In the genomic region with DNA sequence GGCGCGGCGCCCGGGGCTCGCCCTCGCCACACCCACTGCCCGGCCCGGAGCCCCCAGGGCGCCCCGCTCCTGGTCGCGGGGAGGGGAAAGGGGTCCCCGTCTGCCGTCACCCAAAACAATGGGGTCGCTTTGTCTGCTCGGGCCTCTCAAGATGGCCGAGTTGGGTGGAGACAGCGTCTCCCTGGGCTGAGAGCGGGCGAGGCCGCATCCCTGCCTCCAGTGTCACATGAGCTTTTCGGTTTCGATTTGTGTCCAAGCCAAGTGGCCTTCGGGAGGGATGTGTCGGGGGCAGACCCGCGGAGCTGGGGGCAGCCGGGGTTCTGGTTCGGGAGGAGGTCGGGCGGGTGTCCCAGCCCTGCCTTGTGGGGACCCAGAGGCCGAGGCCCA, we compare ENCODE assay signal across 8 cellular contexts. TPM values are rescaled to one million over a fixed set of nuclear protein-coding genes. Genes with fewer than 3 reads are reported as not detected.
DNase-seq lines count a peak whose midpoint lies in the region; ATAC-seq and TF ChIP-seq lines count a peak whose summit lies in the region.

No MANE protein-coding gene starts in this region.

- H3K4me3 Mint-ChIP-seq in endothelial cell (ENCODE audit: unreplicated experiment): peak overlapping the region; percentile 94

- no peaks in the 10 kb centered on the region for H3K9me3 ChIP-seq in mononuclear cell (ENCODE audit: low read depth, low read length)

- peak overlapping the region; percentile 96 for H3K4me3 ChIP-seq in mononuclear cell (ENCODE audit: low read length)

- H3K9me3 Mint-ChIP-seq in endothelial cell (ENCODE audit: unreplicated experiment): no peaks in the 10 kb centered on the region

- H3K36me3 Mint-ChIP-seq in endothelial cell (ENCODE audit: low read depth, unreplicated experiment): peaks cover 3% of the 10 kb centered on the region

- in situ Hi-C loops in ACHN (cut with HindIII; ENCODE audit: low pct_ligation_motif_present, low pct_unique_long_range_greater_than_20kb, low sequenced_read_pairs): no loop called here

- ATAC-seq in GM18861 (IDR thresholded peaks at IDR 0.05; ENCODE audit: unreplicated experiment) (peak; percentile 21), HG03064 (IDR thresholded peaks at IDR 0.05; ENCODE audit: low read depth, unreplicated experiment) (peak; percentile 33)

- H3K27ac Mint-ChIP-seq in endothelial cell (ENCODE audit: unreplicated experiment): no peak overlapping the region

- peaks cover 8% of the 10 kb centered on the region for H3K27me3 Mint-ChIP-seq in endothelial cell (ENCODE audit: unreplicated experiment)

- H3K4me1 Mint-ChIP-seq in endothelial cell (ENCODE audit: unreplicated experiment): peaks cover 3% of the 10 kb centered on the region

- DNase-seq in ACHN (peak; percentile 67), NCI-H510A (lab: John Stamatoyannopoulos, UW) (peak; percentile 49), endothelial cell (ENCODE audit: low spot score) (peak; percentile 44)
- peak; percentile 82 for DNase-seq in activated CD8-positive, alpha-beta memory T cell treated with anti-CD3 and anti-CD28 coated beads, Interleukin-2, amount 50 U/mL, for 48 hours
- DNase-seq in stimulated activated CD8-positive, alpha-beta memory T cell treated with anti-CD3 and anti-CD28 coated beads, Interleukin-7, amount 100 ng/mL, for 4 hours (ENCODE audit: low read depth in 2 of 2): peak; percentile 32 to 47

- H3K4me1 ChIP-seq in mononuclear cell (ENCODE audit: insufficient read depth, low read length): peaks cover 21% of the 10 kb centered on the region

- no peaks in the 10 kb centered on the region for H3K27me3 ChIP-seq in mononuclear cell (ENCODE audit: insufficient read depth, low read length)

- no peak for TF ChIP-seq CTCF in endothelial cell (IDR thresholded peaks at IDR 0.05; ENCODE audit: unreplicated experiment)

RNA-seq across cellular contexts. Expression of a gene that starts 0.8 kb away (rescaled TPM):
- total RNA-seq in endothelial cell (ENCODE audit: unreplicated experiment) (662 TPM), mononuclear cell (260 TPM)

Comparison
In these comparisons a context has a peak if more than half of its experiments do, and no peak if none do; other contexts are left out.
1. Peak in every context shown above with its lines: DNase-seq, ATAC-seq and H3K4me3 ChIP-seq.